ENCODE assay signal across 8 cellular contexts in genomic region chr14:70600382-70601157, GRCh38. TPM values are rescaled to one million over a fixed set of nuclear protein-coding genes. Genes with fewer than 3 reads are reported as not detected.
A peak's percentile ranks its signal among the peaks of the same experiment; 100 is the strongest.
DNase-seq lines count a peak whose midpoint lies in the region; ATAC-seq and TF ChIP-seq lines count a peak whose summit lies in the region.

TSS of gene MED6 (minus strand) at chr14:70600655. CDS start at chr14:70600637, 18 bp downstream.

- peaks cover 20% of the 10 kb centered on the region for H3K36me3 ChIP-seq in lower lobe of right lung

- peaks cover 6% of the 10 kb centered on the region for H3K36me3 Mint-ChIP-seq in activated CD8-positive, alpha-beta T cell treated with anti-CD3 and anti-CD28 coated beads, Interleukin-2, amount 10 ng/mL, durations not matched to agents 7 days and 5 days (ENCODE audit: low read depth)

- DNase-seq in CD1c-positive myeloid dendritic cell (ENCODE audit: extremely low spot score) = peak; percentile 93
- DNase-seq in HT-29 (ENCODE audit: low spot score) = peak; percentile 77
- peak; percentile 44 for DNase-seq in NK-92 (lab: John Stamatoyannopoulos, UW; ENCODE audit: unreplicated experiment)
- DNase-seq in activated CD8-positive, alpha-beta T cell treated with anti-CD3 and anti-CD28 coated beads, Interleukin-2, amount 10 ng/mL, durations not matched to agents 7 days and 5 days = peak; percentile 97
- peak; percentile 90 for DNase-seq in effector CD4-positive, alpha-beta T cell
- DNase-seq in lower lobe of right lung = peak; percentile 95
- peak; percentile 86 to 93 for DNase-seq in stimulated activated CD4-positive, alpha-beta T cell treated with anti-CD3 and anti-CD28 coated beads, Interleukin-4, amount 100 ng/mL, for 48 hours (ENCODE audit: low read depth in 2 of 2)

- peak within 1 kb of the TSS; percentile 99 for H3K27ac Mint-ChIP-seq in activated CD8-positive, alpha-beta T cell treated with anti-CD3 and anti-CD28 coated beads, Interleukin-2, amount 10 ng/mL, durations not matched to agents 7 days and 5 days

- no peaks in the 10 kb centered on the region for H3K27me3 ChIP-seq in lower lobe of right lung (ENCODE audit: low read depth)

- intact Hi-C loops in lower lobe of right lung (cut with DNase I) = no loop called here

- H3K27ac ChIP-seq in lower lobe of right lung = peak within 1 kb of the TSS; percentile 74

- CTCF ChIA-PET in activated CD8-positive, alpha-beta T cell treated with anti-CD3 and anti-CD28 coated beads, Interleukin-2, amount 10 ng/mL, durations not matched to agents 7 days and 5 days (lab: Charles Lee) = interaction anchor here (1.2 to 1.8 kb wide), 4 partner anchors 23 to 372 kb away, joined by 3 to 9 read pairs (median 4); partner anchors contain the start of gene MAP3K9

- POLR2A ChIA-PET in activated CD8-positive, alpha-beta T cell treated with anti-CD3 and anti-CD28 coated beads, Interleukin-2, amount 10 ng/mL, durations not matched to agents 7 days and 5 days (lab: Charles Lee) = interaction anchor here (0.6 to 1.1 kb wide), 5 partner anchors 13 to 588 kb away, joined by 3 to 6 read pairs (median 3); partner anchors contain the start of gene MAP3K9

- no peaks in the 10 kb centered on the region for H3K9me3 Mint-ChIP-seq in activated CD8-positive, alpha-beta T cell treated with anti-CD3 and anti-CD28 coated beads, Interleukin-2, amount 10 ng/mL, durations not matched to agents 7 days and 5 days (ENCODE audit: insufficient read depth)

- peaks cover 11% of the 10 kb centered on the region for H3K27me3 Mint-ChIP-seq in activated CD8-positive, alpha-beta T cell treated with anti-CD3 and anti-CD28 coated beads, Interleukin-2, amount 10 ng/mL, durations not matched to agents 7 days and 5 days (ENCODE audit: low read depth)

- TF ChIP-seq CTCF in lower lobe of right lung (IDR thresholded peaks at IDR 0.05) = no peak

- peaks cover 23% of the 10 kb centered on the region for H3K4me1 ChIP-seq in lower lobe of right lung

- H3K9me3 ChIP-seq in lower lobe of right lung = no peaks in the 10 kb centered on the region

- peak within 1 kb of the TSS; percentile 64 for H3K4me3 ChIP-seq in lower lobe of right lung

- peak within 1 kb of the TSS; percentile 100 for H3K4me3 Mint-ChIP-seq in activated CD8-positive, alpha-beta T cell treated with anti-CD3 and anti-CD28 coated beads, Interleukin-2, amount 10 ng/mL, durations not matched to agents 7 days and 5 days

- peaks cover 34% of the 10 kb centered on the region for H3K4me1 Mint-ChIP-seq in activated CD8-positive, alpha-beta T cell treated with anti-CD3 and anti-CD28 coated beads, Interleukin-2, amount 10 ng/mL, durations not matched to agents 7 days and 5 days (ENCODE audit: low read depth)

- peak; percentile 91 for ATAC-seq in GM19452 (IDR thresholded peaks at IDR 0.05; ENCODE audit: unreplicated experiment)
- peak; percentile 98 for ATAC-seq in activated CD8-positive, alpha-beta T cell treated with anti-CD3 and anti-CD28 coated beads, Interleukin-2, amount 10 ng/mL, durations not matched to agents 7 days and 5 days
- ATAC-seq in lower lobe of right lung = peak; percentile 100

RNA-seq across cellular contexts. Expression of gene MED6, which starts in this region (rescaled TPM):
- 10.8 and 13.8 TPM in 2 replicates for total RNA-seq in HT-29 (2014; rRNA removed; shearing (Covaris generic))
- total RNA-seq in activated CD8-positive, alpha-beta T cell treated with anti-CD3 and anti-CD28 coated beads, Interleukin-2, amount 10 ng/mL, durations not matched to agents 7 days and 5 days = 10 to 100 TPM; 45.3 to 45.7 TPM
- 28.8 TPM for total RNA-seq in lower lobe of right lung

Comparison
In these comparisons a context has a peak if more than half of its experiments do, and no peak if none do; other contexts are left out.
1. Peak in every context shown above with its lines: DNase-seq, ATAC-seq, H3K4me3 ChIP-seq and H3K27ac ChIP-seq.
2. DNase-seq: peak in every context shown above with its lines; median percentile 97 in activated CD8-positive, alpha-beta T cell treated with anti-CD3 and anti-CD28 coated beads, Interleukin-2, amount 10 ng/mL, durations not matched to agents 7 days and 5 days; 95 in lower lobe of right lung; 93 in CD1c-positive myeloid dendritic cell; 90 in effector CD4-positive, alpha-beta T cell; 90 in stimulated activated CD4-positive, alpha-beta T cell treated with anti-CD3 and anti-CD28 coated beads, Interleukin-4, amount 100 ng/mL, for 48 hours; 77 in HT-29; 44 in NK-92.